ENCODE assay signal across 13 cellular contexts in the genomic region with DNA sequence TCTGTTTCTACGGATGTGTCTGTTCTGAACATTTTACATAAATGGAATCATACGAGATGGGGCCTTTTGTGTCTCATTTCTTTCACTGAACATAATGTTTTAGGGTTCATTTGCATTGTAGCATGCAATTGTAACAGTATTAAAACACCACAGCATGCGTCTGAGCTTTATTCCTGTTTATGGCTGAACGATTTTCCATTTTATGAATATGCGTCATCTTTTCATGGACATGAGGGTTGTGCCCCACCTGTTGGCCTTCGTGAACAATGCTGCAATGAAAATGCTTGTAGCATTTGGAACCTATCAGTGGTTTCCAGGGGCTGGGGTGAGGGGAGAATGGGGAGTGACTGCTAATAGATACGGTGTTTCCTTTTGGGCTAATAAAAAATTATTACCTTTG. TPM values are rescaled to one million over a fixed set of nuclear protein-coding genes. Genes with fewer than 3 reads are reported as not detected.
DNase-seq lines count a peak whose midpoint lies in the region; ATAC-seq, FAIRE-seq and TF ChIP-seq lines count a peak whose summit lies in the region.
"Had no signal": no experiment of that assay in that cellular context is flagged by ENCODE, and none has a peak within 500 bp of the region (broad histone marks: within the 10 kb centered on the region; RNA-seq: fewer than 3 reads in every experiment).

No MANE protein-coding gene starts in this region.

- ATAC-seq in SK-N-SH treated with all-trans-retinoic acid at 6 μM for 48 hours, result no peak
- ATAC-seq in activated CD8-positive, alpha-beta memory T cell treated with anti-CD3 and anti-CD28 coated beads, Interleukin-2, amount 10 ng/mL, durations not matched to agents 7 days and 5 days, result no peak
- ATAC-seq: activated CD4-positive, alpha-beta T cell treated with anti-CD3 and anti-CD28 coated beads for 36 hours had no signal

- no peaks in the 10 kb centered on the region for H4K20me1 ChIP-seq in SK-N-SH (ENCODE audit: insufficient read depth)

- H3F3A ChIP-seq in SK-N-SH (replicated peaks; ENCODE audit: insufficient read depth), result no peaks in the 10 kb centered on the region

- H3K9me3 ChIP-seq in SK-N-SH (no peaks in the 10 kb centered on the region), esophagus squamous epithelium (no peaks in the 10 kb centered on the region)

- no peaks in the 10 kb centered on the region for H3K4me1 ChIP-seq in SK-N-SH (ENCODE audit: control insufficient read depth in 1 of 2, insufficient read depth in 2 of 2, low read depth in 1 of 2, low read length in 1 of 2)
- peaks cover 0 to 9% (median 0%) of the 10 kb centered on the region in 3 donors for H3K4me1 ChIP-seq in esophagus squamous epithelium

- H3K36me3 ChIP-seq in SK-N-SH (replicated peaks in 1 of 2; ENCODE audit: control insufficient read depth in 1 of 2, insufficient read depth in 2 of 2, low read length in 1 of 2), result no peaks in the 10 kb centered on the region
- H3K36me3 ChIP-seq in esophagus squamous epithelium, result no peaks in the 10 kb centered on the region

- H3K79me2 ChIP-seq in SK-N-SH (ENCODE audit: insufficient read depth), result no peaks in the 10 kb centered on the region

- H3K27ac Mint-ChIP-seq in activated CD8-positive, alpha-beta memory T cell treated with anti-CD3 and anti-CD28 coated beads, Interleukin-2, amount 10 ng/mL, durations not matched to agents 7 days and 5 days, result no peak overlapping the region
- H3K27ac Mint-ChIP-seq: activated CD4-positive, alpha-beta T cell treated with anti-CD3 and anti-CD28 coated beads for 36 hours; IgD-negative memory B cell had no signal

- no peak for DNase-seq in SK-N-SH
- peak; percentile 53 for DNase-seq in OCI-M1 (lab: John Stamatoyannopoulos, UW)
- DNase-seq in esophagus squamous epithelium (lab: John Stamatoyannopoulos, UW), result no peak
- peak; percentile 25 for DNase-seq in urothelium cell line (ENCODE audit: low spot score)
- no peak for DNase-seq in activated CD8-positive, alpha-beta memory T cell treated with anti-CD3 and anti-CD28 coated beads, Interleukin-2, amount 10 ng/mL, durations not matched to agents 7 days and 5 days
- no peak for DNase-seq in amygdala (lab: John Stamatoyannopoulos, UW)
- no peak for DNase-seq in effector CD4-positive, alpha-beta T cell
- DNase-seq: activated CD4-positive, alpha-beta T cell treated with anti-CD3 and anti-CD28 coated beads for 36 hours; activated naive CD4-positive, alpha-beta T cell treated with anti-CD3 and anti-CD28 coated beads, Interleukin-2, amount 50 U/mL, for 16 hours; stimulated activated CD4-positive, alpha-beta T cell treated with anti-CD3 and anti-CD28 coated beads, Interleukin-4, amount 100 ng/mL, for 1 hour had no signal

- H3K27ac ChIP-seq in SK-N-SH (ENCODE audit: low read depth in 2 of 2, low read length in 1 of 2), result no peak overlapping the region
- no peak overlapping the region for H3K27ac ChIP-seq in esophagus squamous epithelium
- H3K27ac ChIP-seq: dorsolateral prefrontal cortex had no signal

- TF ChIP-seq CTCF in SK-N-SH (IDR thresholded peaks at IDR 0.05), result peak; percentile 38
- peak; percentile 23 to 59 (median 44) for TF ChIP-seq CTCF in esophagus squamous epithelium (IDR thresholded peaks at IDR 0.05)

- H3K36me3 Mint-ChIP-seq in activated CD8-positive, alpha-beta memory T cell treated with anti-CD3 and anti-CD28 coated beads, Interleukin-2, amount 10 ng/mL, durations not matched to agents 7 days and 5 days, result no peaks in the 10 kb centered on the region
- H3K36me3 Mint-ChIP-seq: IgD-negative memory B cell had no signal

- POLR2A ChIA-PET in SK-N-SH (lab: Yijun Ruan, JAX), result no interaction called here

- H3K4me1 Mint-ChIP-seq in activated CD8-positive, alpha-beta memory T cell treated with anti-CD3 and anti-CD28 coated beads, Interleukin-2, amount 10 ng/mL, durations not matched to agents 7 days and 5 days, result no peaks in the 10 kb centered on the region

- no peak overlapping the region for H3K9ac ChIP-seq in SK-N-SH

- intact Hi-C loops in esophagus squamous epithelium (cut with DNase I), result loop anchor here (5.0 kb wide), 1 partner anchor 183 kb away; no protein-coding TSS in a partner anchor

- no peak overlapping the region for H3K4me3 Mint-ChIP-seq in activated CD8-positive, alpha-beta memory T cell treated with anti-CD3 and anti-CD28 coated beads, Interleukin-2, amount 10 ng/mL, durations not matched to agents 7 days and 5 days
- H3K4me3 Mint-ChIP-seq: activated CD4-positive, alpha-beta T cell treated with anti-CD3 and anti-CD28 coated beads for 36 hours; IgD-negative memory B cell had no signal

- no peak overlapping the region for H3K4me2 ChIP-seq in SK-N-SH

- peaks cover 4% of the 10 kb centered on the region for H3K27me3 Mint-ChIP-seq in activated CD8-positive, alpha-beta memory T cell treated with anti-CD3 and anti-CD28 coated beads, Interleukin-2, amount 10 ng/mL, durations not matched to agents 7 days and 5 days

- no peak overlapping the region for H3K4me3 ChIP-seq in SK-N-SH (ENCODE audit: low read depth in 2 of 2, low read length in 1 of 2)
- peak overlapping the region in 1 of 4 donors; percentile 14 for H3K4me3 ChIP-seq in esophagus squamous epithelium
- H3K4me3 ChIP-seq: dorsolateral prefrontal cortex had no signal

- no peaks in the 10 kb centered on the region for H3K9me2 ChIP-seq in SK-N-SH

- H3K27me3 ChIP-seq in SK-N-SH (ENCODE audit: insufficient read depth) (peaks cover 16% of the 10 kb centered on the region; the same call in 1 of the 2 replicates), esophagus squamous epithelium (peaks cover 0 to 45% (median 0%) of the 10 kb centered on the region in 4 donors)

- no peaks in the 10 kb centered on the region for H3K9me3 Mint-ChIP-seq in activated CD8-positive, alpha-beta memory T cell treated with anti-CD3 and anti-CD28 coated beads, Interleukin-2, amount 10 ng/mL, durations not matched to agents 7 days and 5 days (ENCODE audit: low read depth)

- H2AFZ ChIP-seq in SK-N-SH (ENCODE audit: low read depth), result 0 out of 2 replicates have a peak overlapping the region, but pooled peaks have one; percentile 56

- no peak for TF ChIP-seq RAD21 in SK-N-SH (IDR thresholded peaks at IDR 0.05; ENCODE audit: low read length)

- CTCF ChIA-PET in SK-N-SH (lab: Yijun Ruan, JAX), result interaction anchor here (0.7 kb wide), 1 partner anchor 229 kb away, joined by 3 read pairs; no protein-coding TSS in a partner anchor
- CTCF ChIA-PET in activated CD8-positive, alpha-beta memory T cell treated with anti-CD3 and anti-CD28 coated beads, Interleukin-2, amount 10 ng/mL, durations not matched to agents 7 days and 5 days (lab: Charles Lee), result interaction anchor here (1.3 kb wide), 1 partner anchor 232 kb away, joined by 4 read pairs; no protein-coding TSS in a partner anchor

- WGBS in SK-N-SH (ENCODE audit: low lambda C conversion rate), result 5% methylated on average over 7 of the region's 7 CpGs
- WGBS in esophagus squamous epithelium, 2 donors, result 10 to 22% methylated on average over 7 of the region's 7 CpGs

- no peak for TF ChIP-seq POLR2A in esophagus squamous epithelium (IDR thresholded peaks at IDR 0.05)

- FAIRE-seq in urothelium cell line (lab: Jason Lieb, UNC), result no peak

- TF ChIP-seq EP300 in SK-N-SH (IDR thresholded peaks at IDR 0.05; ENCODE audit: borderline replicate concordance in 1 of 2, low read depth in 1 of 2, low read length in 1 of 2), result no peak

TF ChIP-seq in SK-N-SH, 30 proteins besides CTCF, POLR2A, EP300 and RAD21 (continues in another document):
- TF ChIP-seq SMC3 (IDR thresholded peaks at IDR 0.05; ENCODE audit: low read depth, low read length), result no peak
- no peak for TF ChIP-seq JUND (IDR thresholded peaks at IDR 0.05)
- TF ChIP-seq TCF12 (IDR thresholded peaks at IDR 0.05), result no peak
- TF ChIP-seq, protein P1, sequence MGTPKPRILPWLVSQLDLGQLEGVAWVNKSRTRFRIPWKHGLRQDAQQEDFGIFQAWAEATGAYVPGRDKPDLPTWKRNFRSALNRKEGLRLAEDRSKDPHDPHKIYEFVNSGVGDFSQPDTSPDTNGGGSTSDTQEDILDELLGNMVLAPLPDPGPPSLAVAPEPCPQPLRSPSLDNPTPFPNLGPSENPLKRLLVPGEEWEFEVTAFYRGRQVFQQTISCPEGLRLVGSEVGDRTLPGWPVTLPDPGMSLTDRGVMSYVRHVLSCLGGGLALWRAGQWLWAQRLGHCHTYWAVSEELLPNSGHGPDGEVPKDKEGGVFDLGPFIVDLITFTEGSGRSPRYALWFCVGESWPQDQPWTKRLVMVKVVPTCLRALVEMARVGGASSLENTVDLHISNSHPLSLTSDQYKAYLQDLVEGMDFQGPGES (IDR thresholded peaks at IDR 0.05; ENCODE audit: low read depth, low read length), result no peak
- TF ChIP-seq TAF1 (IDR thresholded peaks at IDR 0.05; ENCODE audit: borderline replicate concordance, low read depth, low read length), result no peak

TF ChIP-seq in SK-N-SH treated with all-trans-retinoic acid at 6 μM for 48 hours, 23 proteins besides CTCF, POLR2A, EP300 and RAD21 (continues in another document):
- TF ChIP-seq, protein P2, sequence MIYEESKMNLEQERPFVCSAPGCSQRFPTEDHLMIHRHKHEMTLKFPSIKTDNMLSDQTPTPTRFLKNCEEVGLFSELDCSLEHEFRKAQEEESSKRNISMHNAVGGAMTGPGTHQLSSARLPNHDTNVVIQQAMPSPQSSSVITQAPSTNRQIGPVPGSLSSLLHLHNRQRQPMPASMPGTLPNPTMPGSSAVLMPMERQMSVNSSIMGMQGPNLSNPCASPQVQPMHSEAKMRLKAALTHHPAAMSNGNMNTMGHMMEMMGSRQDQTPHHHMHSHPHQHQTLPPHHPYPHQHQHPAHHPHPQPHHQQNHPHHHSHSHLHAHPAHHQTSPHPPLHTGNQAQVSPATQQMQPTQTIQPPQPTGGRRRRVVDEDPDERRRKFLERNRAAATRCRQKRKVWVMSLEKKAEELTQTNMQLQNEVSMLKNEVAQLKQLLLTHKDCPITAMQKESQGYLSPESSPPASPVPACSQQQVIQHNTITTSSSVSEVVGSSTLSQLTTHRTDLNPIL (CRISPR knock-in tag; IDR thresholded peaks at IDR 0.05; ENCODE audit: low read depth), result no peak

RNA-seq across cellular contexts. Expression of gene OR10H1, which starts 5.1 kb away (rescaled TPM):
- polyA plus RNA-seq in SK-N-SH (2012; rRNA removed), result not detected in 2 replicates
- polyA plus RNA-seq in SK-N-SH (2012; cell fraction: cytosol; rRNA removed), result not detected in 2 replicates
- polyA plus RNA-seq in SK-N-SH (2012; cell fraction: nucleus; rRNA removed), result not detected in 2 replicates
- not detected for total RNA-seq in esophagus squamous epithelium
- total RNA-seq in activated CD8-positive, alpha-beta memory T cell treated with anti-CD3 and anti-CD28 coated beads, Interleukin-2, amount 10 ng/mL, durations not matched to agents 7 days and 5 days, result not detected
- total RNA-seq: activated CD4-positive, alpha-beta T cell treated with anti-CD3 and anti-CD28 coated beads for 36 hours had no signal
- polyA plus RNA-seq: IgD-negative memory B cell had no signal

RNA-seq across cellular contexts. Expression of gene OR10H5, which starts 22.9 kb away (rescaled TPM):
- not detected in 2 replicates for polyA plus RNA-seq in SK-N-SH (2012; rRNA removed)
- polyA plus RNA-seq in SK-N-SH (2012; cell fraction: cytosol; rRNA removed), result not detected in 2 replicates
- not detected in 2 replicates for polyA plus RNA-seq in SK-N-SH (2012; cell fraction: nucleus; rRNA removed)
- not detected for total RNA-seq in esophagus squamous epithelium
- total RNA-seq in activated CD8-positive, alpha-beta memory T cell treated with anti-CD3 and anti-CD28 coated beads, Interleukin-2, amount 10 ng/mL, durations not matched to agents 7 days and 5 days, result not detected
- total RNA-seq: activated CD4-positive, alpha-beta T cell treated with anti-CD3 and anti-CD28 coated beads for 36 hours had no signal
- polyA plus RNA-seq: IgD-negative memory B cell had no signal

Comparison
In these comparisons a context has a peak if more than half of its experiments do, and no peak if none do; other contexts are left out.
1. DNase-seq: peak in OCI-M1 (single experiment) and urothelium cell line (single experiment); none in SK-N-SH (single experiment), esophagus squamous epithelium (single experiment), activated CD8-positive, alpha-beta memory T cell treated with anti-CD3 and anti-CD28 coated beads, Interleukin-2, amount 10 ng/mL, durations not matched to agents 7 days and 5 days (single experiment), amygdala (0 of 56) and effector CD4-positive, alpha-beta T cell (single experiment).